In the genomic region with DNA sequence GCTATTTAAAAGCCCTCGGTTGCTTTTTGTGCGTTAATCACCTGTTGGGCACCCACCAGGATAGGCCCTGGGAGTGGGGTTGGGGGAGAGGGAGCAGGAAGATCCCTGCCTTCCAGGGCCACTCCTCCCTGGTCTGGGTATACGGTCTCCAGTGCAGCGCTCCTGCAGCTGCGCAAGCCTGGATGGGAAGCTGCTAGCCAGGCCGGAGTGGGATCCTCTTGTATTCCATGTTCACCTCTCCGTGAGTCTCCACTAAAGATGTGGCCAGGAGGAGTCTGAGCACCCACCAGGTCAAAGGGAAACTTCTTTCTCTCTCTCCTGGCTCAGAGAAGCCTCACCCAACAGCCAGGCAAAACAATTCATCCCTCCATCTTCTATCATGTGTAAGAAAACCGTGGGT, we compare ENCODE assay signal across 13 cellular contexts.
DNase-seq lines count a peak whose midpoint lies in the region; ATAC-seq and TF ChIP-seq lines count a peak whose summit lies in the region.
"Had no signal": no experiment of that assay in that cellular context is flagged by ENCODE, and none has a peak within 500 bp of the region (broad histone marks: within the 10 kb centered on the region; RNA-seq: fewer than 3 reads in every experiment).

No MANE protein-coding gene starts in this region.

- H3K36me3 Mint-ChIP-seq in activated CD8-positive, alpha-beta memory T cell treated with anti-CD3 and anti-CD28 coated beads, Interleukin-2, amount 10 ng/mL, durations not matched to agents 7 days and 5 days, result no peaks in the 10 kb centered on the region
- no peaks in the 10 kb centered on the region for H3K36me3 Mint-ChIP-seq in progenitor cell of endocrine pancreas (ENCODE audit: insufficient read depth)
- H3K36me3 Mint-ChIP-seq in type B pancreatic cell, result no peaks in the 10 kb centered on the region
- H3K36me3 Mint-ChIP-seq: CD4-positive, alpha-beta memory T cell had no signal

- H3K4me3 Mint-ChIP-seq in activated CD8-positive, alpha-beta memory T cell treated with anti-CD3 and anti-CD28 coated beads, Interleukin-2, amount 10 ng/mL, durations not matched to agents 7 days and 5 days, result no peak overlapping the region
- no peak overlapping the region for H3K4me3 Mint-ChIP-seq in progenitor cell of endocrine pancreas (ENCODE audit: low read depth)
- H3K4me3 Mint-ChIP-seq in type B pancreatic cell, result no peak overlapping the region
- H3K4me3 Mint-ChIP-seq: CD4-positive, alpha-beta memory T cell had no signal

- peaks cover 2% of the 10 kb centered on the region for H3K4me1 Mint-ChIP-seq in activated CD8-positive, alpha-beta memory T cell treated with anti-CD3 and anti-CD28 coated beads, Interleukin-2, amount 10 ng/mL, durations not matched to agents 7 days and 5 days
- H3K4me1 Mint-ChIP-seq in progenitor cell of endocrine pancreas (ENCODE audit: low read depth), result no peaks in the 10 kb centered on the region
- peaks cover 5% of the 10 kb centered on the region for H3K4me1 Mint-ChIP-seq in type B pancreatic cell (ENCODE audit: unreplicated experiment)

- no peaks in the 10 kb centered on the region for H3K27me3 ChIP-seq in foreskin keratinocyte
- H3K27me3 ChIP-seq: BE2C had no signal

- H3K27me3 Mint-ChIP-seq in activated CD8-positive, alpha-beta memory T cell treated with anti-CD3 and anti-CD28 coated beads, Interleukin-2, amount 10 ng/mL, durations not matched to agents 7 days and 5 days, result peaks cover 3% of the 10 kb centered on the region
- H3K27me3 Mint-ChIP-seq in progenitor cell of endocrine pancreas (no peaks in the 10 kb centered on the region), type B pancreatic cell (no peaks in the 10 kb centered on the region)
- H3K27me3 Mint-ChIP-seq: CD4-positive, alpha-beta memory T cell had no signal

- no peak for ATAC-seq in activated CD8-positive, alpha-beta memory T cell treated with anti-CD3 and anti-CD28 coated beads, Interleukin-2, amount 10 ng/mL, durations not matched to agents 7 days and 5 days
- ATAC-seq in left lobe of liver (no peak), GM19023 (IDR thresholded peaks at IDR 0.05; ENCODE audit: unreplicated experiment) (no peak), foreskin keratinocyte (no peak)
- ATAC-seq: GM12878, HCT116 had no signal

- H3K27ac Mint-ChIP-seq in activated CD8-positive, alpha-beta memory T cell treated with anti-CD3 and anti-CD28 coated beads, Interleukin-2, amount 10 ng/mL, durations not matched to agents 7 days and 5 days, result no peak overlapping the region
- no peak overlapping the region for H3K27ac Mint-ChIP-seq in progenitor cell of endocrine pancreas
- H3K27ac Mint-ChIP-seq in type B pancreatic cell, result no peak overlapping the region

- no peak overlapping the region for H3K27ac ChIP-seq in foreskin keratinocyte
- H3K27ac ChIP-seq: C4-2B had no signal

- H3K4me1 ChIP-seq in foreskin keratinocyte, result no peaks in the 10 kb centered on the region

- H3K9me3 Mint-ChIP-seq in activated CD8-positive, alpha-beta memory T cell treated with anti-CD3 and anti-CD28 coated beads, Interleukin-2, amount 10 ng/mL, durations not matched to agents 7 days and 5 days (ENCODE audit: low read depth), result no peaks in the 10 kb centered on the region
- H3K9me3 Mint-ChIP-seq in progenitor cell of endocrine pancreas (ENCODE audit: low read depth) (no peaks in the 10 kb centered on the region), type B pancreatic cell (no peaks in the 10 kb centered on the region)
- H3K9me3 Mint-ChIP-seq: CD4-positive, alpha-beta memory T cell had no signal

- DNase-seq in activated CD8-positive, alpha-beta memory T cell treated with anti-CD3 and anti-CD28 coated beads, Interleukin-2, amount 10 ng/mL, durations not matched to agents 7 days and 5 days, result peak; percentile 27
- DNase-seq in left lobe of liver (ENCODE audit: low spot score) (peak; percentile 35), progenitor cell of endocrine pancreas (ENCODE audit: low spot score, unreplicated experiment) (peak; percentile 3), type B pancreatic cell (ENCODE audit: extremely low spot score, unreplicated experiment) (peak; percentile 48), foreskin keratinocyte (no peak), AG08396 (ENCODE audit: low spot score) (no peak)
- DNase-seq: BE2C; CD4-positive, alpha-beta memory T cell; DMS79 had no signal

- CTCF ChIA-PET in activated CD8-positive, alpha-beta memory T cell treated with anti-CD3 and anti-CD28 coated beads, Interleukin-2, amount 10 ng/mL, durations not matched to agents 7 days and 5 days (lab: Charles Lee), result interaction anchor here (1.2 kb wide), 1 partner anchor 394 kb away, joined by 3 read pairs; no protein-coding TSS in a partner anchor

- TF ChIP-seq CTCF in progenitor cell of endocrine pancreas (IDR thresholded peaks at IDR 0.05; ENCODE audit: unreplicated experiment), result no peak
- no peak for TF ChIP-seq CTCF in type B pancreatic cell (conservative IDR thresholded peaks at IDR 0.05)
- TF ChIP-seq CTCF in foreskin keratinocyte (conservative IDR thresholded peaks at IDR 0.05), result no peak

Comparison
In these comparisons a context has a peak if more than half of its experiments do, and no peak if none do; other contexts are left out.
1. DNase-seq: peak in activated CD8-positive, alpha-beta memory T cell treated with anti-CD3 and anti-CD28 coated beads, Interleukin-2, amount 10 ng/mL, durations not matched to agents 7 days and 5 days (single experiment), left lobe of liver (single experiment), progenitor cell of endocrine pancreas (single experiment) and type B pancreatic cell (single experiment); none in foreskin keratinocyte (0 of 2) and AG08396 (single experiment).